Comparison of ENCODE assay signal across 5 cellular contexts in genomic region chr1:161528550-161528949, GRCh38. TPM values are rescaled to one million over a fixed set of nuclear protein-coding genes. Genes with fewer than 3 reads are reported as not detected.
"Had no signal": no experiment of that assay in that cellular context is flagged by ENCODE, and none has a peak within 500 bp of the region (broad histone marks: within the 10 kb centered on the region; RNA-seq: fewer than 3 reads in every experiment).

No MANE protein-coding gene starts in this region.

RNA-seq across cellular contexts. Expression of gene HSPA6, which starts 4.2 kb away (rescaled TPM):
- total RNA-seq: osteocyte had no signal

RNA-seq across cellular contexts. Expression of gene FCGR3A, which starts 21.1 kb away (rescaled TPM):
- total RNA-seq: activated T-helper 17 cell treated with anti-CD3 and anti-CD28 coated beads, Interleukin-2, amount 50 U/mL, for 72 hours; fibroblast of villous mesenchyme; glomerular endothelial cell; osteocyte had no signal
- polyA plus RNA-seq: neural cell had no signal

RNA-seq across cellular contexts. Expression of gene FCGR2A, which starts 23.3 kb away (rescaled TPM):
- total RNA-seq: activated T-helper 17 cell treated with anti-CD3 and anti-CD28 coated beads, Interleukin-2, amount 50 U/mL, for 72 hours; glomerular endothelial cell; osteocyte had no signal
- polyA plus RNA-seq: neural cell had no signal
